In genomic region chr1:156020293-156021086, GRCh38 we compare ENCODE assay signal across 1 cellular context.
TF ChIP-seq lines count a peak whose summit lies in the region.

TSS of gene SSR2 (minus strand) at chr1:156020951. CDS start at chr1:156020167, 784 bp downstream.

TF ChIP-seq in HepG2, 621 proteins besides CTCF, POLR2A, EP300 and RAD21 (continued from another document and continues in another):
- TF ChIP-seq PAXIP1 (CRISPR knock-in tag; conservative IDR thresholded peaks at IDR 0.05) = 0 out of 2 replicates have a peak, but pooled peaks have one; percentile 22
- 0 out of 2 replicates have a peak, but pooled peaks have one; percentile 8 for TF ChIP-seq SP4 (CRISPR knock-in tag; IDR thresholded peaks at IDR 0.05)
- no peak for TF ChIP-seq TBX3 (IDR thresholded peaks at IDR 0.05; ENCODE audit: borderline replicate concordance)
- TF ChIP-seq ZBTB25 (CRISPR knock-in tag; IDR thresholded peaks at IDR 0.05) = 0 out of 2 replicates have a peak, but pooled peaks have one; percentile 49
- no peak for TF ChIP-seq NFRKB (IDR thresholded peaks at IDR 0.05)
- TF ChIP-seq ZNF503 (CRISPR knock-in tag; IDR thresholded peaks at IDR 0.05) = no peak
- TF ChIP-seq ZNF703 (CRISPR knock-in tag; IDR thresholded peaks at IDR 0.05; ENCODE audit: borderline replicate concordance) = no peak
- TF ChIP-seq CHD2 (IDR thresholded peaks at IDR 0.05; ENCODE audit: low read depth, low read length) = 0 out of 2 replicates have a peak, but pooled peaks have one; percentile 21
- 0 out of 2 replicates have a peak, but pooled peaks have one; percentile 38 for TF ChIP-seq HMGXB3 (CRISPR knock-in tag; IDR thresholded peaks at IDR 0.05; ENCODE audit: borderline replicate concordance)
- no peak for TF ChIP-seq NCOA2 (CRISPR knock-in tag; IDR thresholded peaks at IDR 0.05)
- no peak for TF ChIP-seq ZNF740 (CRISPR knock-in tag; IDR thresholded peaks at IDR 0.05)
- TF ChIP-seq ZNF589 (CRISPR knock-in tag; conservative IDR thresholded peaks at IDR 0.05) = no peak
- no peak for TF ChIP-seq AFF4 (CRISPR knock-in tag; IDR thresholded peaks at IDR 0.05)
- peak; percentile 65; the same call in 1 of the 2 replicates for TF ChIP-seq SIN3A (IDR thresholded peaks at IDR 0.05; ENCODE audit: borderline replicate concordance, low read depth, low read length)
- TF ChIP-seq FOXO1 (CRISPR knock-in tag; IDR thresholded peaks at IDR 0.05) = 0 out of 2 replicates have a peak, but pooled peaks have one; percentile 34
- TF ChIP-seq ZNF619 (CRISPR knock-in tag; IDR thresholded peaks at IDR 0.05) = no peak
- no peak for TF ChIP-seq SRSF1 (optimal IDR thresholded peaks at IDR 0.05; ENCODE audit: low read depth, low read length)
- TF ChIP-seq POLR2G (IDR thresholded peaks at IDR 0.05; ENCODE audit: low read depth, low read length) = peak; percentile 90
- TF ChIP-seq TRAFD1 (CRISPR knock-in tag; IDR thresholded peaks at IDR 0.05; ENCODE audit: borderline replicate concordance) = no peak
- TF ChIP-seq SMARCC2 (IDR thresholded peaks at IDR 0.05) = no peak
- 0 out of 2 replicates have a peak, but pooled peaks have one; percentile 26 for TF ChIP-seq ETV6 (CRISPR knock-in tag; conservative IDR thresholded peaks at IDR 0.05)
- TF ChIP-seq KAT2B (IDR thresholded peaks at IDR 0.05; ENCODE audit: borderline replicate concordance, low read depth, low read length) = no peak
- peak; percentile 96 for TF ChIP-seq POLR2AphosphoS5 (IDR thresholded peaks at IDR 0.05; ENCODE audit: low read depth, low read length)
- TF ChIP-seq ZNF343 (CRISPR knock-in tag; IDR thresholded peaks at IDR 0.05) = no peak
- TF ChIP-seq DR1 (CRISPR knock-in tag; IDR thresholded peaks at IDR 0.05) = no peak
- peak; percentile 30; the same call in 1 of the 2 replicates for TF ChIP-seq ZNF350 (CRISPR knock-in tag; IDR thresholded peaks at IDR 0.05; ENCODE audit: borderline replicate concordance, low read depth)
- no peak for TF ChIP-seq ZSCAN30 (CRISPR knock-in tag; IDR thresholded peaks at IDR 0.05)
- TF ChIP-seq YY1 (IDR thresholded peaks at IDR 0.05; ENCODE audit: insufficient read depth, insufficient replicate concordance, low read depth, low read length) = peak; percentile 48
- no peak for TF ChIP-seq MTF1 (CRISPR knock-in tag; IDR thresholded peaks at IDR 0.05)
- TF ChIP-seq SMC3 (IDR thresholded peaks at IDR 0.05; ENCODE audit: low read length) = no peak
- TF ChIP-seq TCF7L2 (IDR thresholded peaks at IDR 0.05; ENCODE audit: low read depth, low read length) = no peak
- peak; percentile 100 for TF ChIP-seq ZNF205 (CRISPR knock-in tag; IDR thresholded peaks at IDR 0.05)
- no peak for TF ChIP-seq NPAS2 (CRISPR knock-in tag; IDR thresholded peaks at IDR 0.05; ENCODE audit: borderline replicate concordance)
- TF ChIP-seq REXO4 (CRISPR knock-in tag; IDR thresholded peaks at IDR 0.05; ENCODE audit: borderline replicate concordance) = no peak
- TF ChIP-seq TRIM22 (IDR thresholded peaks at IDR 0.05) = no peak
- TF ChIP-seq ZNF441 (CRISPR knock-in tag; IDR thresholded peaks at IDR 0.05; ENCODE audit: borderline replicate concordance) = no peak
- TF ChIP-seq FOSL2 (CRISPR knock-in tag; IDR thresholded peaks at IDR 0.05) = peak; percentile 42; the same call in 1 of the 2 replicates
- TF ChIP-seq SKI (IDR thresholded peaks at IDR 0.05; ENCODE audit: partially characterized antibody) = no peak
- no peak for TF ChIP-seq ZSCAN20 (CRISPR knock-in tag; IDR thresholded peaks at IDR 0.05; ENCODE audit: borderline replicate concordance)
- no peak for TF ChIP-seq ZNF749 (CRISPR knock-in tag; IDR thresholded peaks at IDR 0.05; ENCODE audit: borderline replicate concordance)
- TF ChIP-seq MTERF4 (CRISPR knock-in tag; IDR thresholded peaks at IDR 0.05) = no peak
- peak; percentile 50; the same call in 1 of the 2 replicates for TF ChIP-seq SP2 (CRISPR knock-in tag; IDR thresholded peaks at IDR 0.05)
- TF ChIP-seq ZFP82 (CRISPR knock-in tag; IDR thresholded peaks at IDR 0.05; ENCODE audit: borderline replicate concordance) = no peak
